33 cellular contexts compared by ENCODE assay signal in genomic region chr21:24552491-24552890, GRCh38.
"Had no signal": no experiment of that assay in that cellular context is flagged by ENCODE, and none has a peak within 500 bp of the region (broad histone marks: within the 10 kb centered on the region; RNA-seq: fewer than 3 reads in every experiment).

No MANE protein-coding gene starts in this region.

- H3K27me3 ChIP-seq: adrenal gland, ascending aorta, body of pancreas, brain microvascular endothelial cell, breast epithelium, cardiac muscle cell had no signal

- H3K4me1 ChIP-seq: adrenal gland, ascending aorta, body of pancreas, breast epithelium had no signal

- DNase-seq: activated effector memory CD4-positive, alpha-beta T cell treated with anti-CD3 and anti-CD28 coated beads, Interleukin-2, amount 50 U/mL, for 16 hours; activated effector memory CD4-positive, alpha-beta T cell treated with Interleukin-2 at 50 U/mL for 16 hours; activated gamma-delta T cell; activated gamma-delta T cell treated with Interleukin-2 at 50 U/mL for 16 hours; activated naive CD4-positive, alpha-beta T cell; activated naive CD4-positive, alpha-beta T cell treated with anti-CD3 and anti-CD28 coated beads for 36 hours; activated naive CD4-positive, alpha-beta T cell treated with anti-CD3 and anti-CD28 coated beads, Interleukin-2, amount 10 ng/mL, durations not matched to agents 7 days and 5 days; activated naive CD4-positive, alpha-beta T cell treated with anti-CD3 and anti-CD28 coated beads, Interleukin-2, amount 50 U/mL, for 16 hours; activated naive CD4-positive, alpha-beta T cell treated with Interleukin-2 at 50 U/mL for 16 hours; activated naive CD8-positive, alpha-beta T cell treated with anti-CD3 and anti-CD28 coated beads for 36 hours; activated naive CD8-positive, alpha-beta T cell treated with anti-CD3 and anti-CD28 coated beads, Interleukin-2, amount 10 ng/mL, durations not matched to agents 7 days and 5 days; activated naive CD8-positive, alpha-beta T cell treated with anti-CD3 and anti-CD28 coated beads, Interleukin-2, amount 50 U/mL, for 24 hours; activated T-cell treated with anti-CD3 and anti-CD28 coated beads for 4 hours; activated T-cell treated with anti-CD3 and anti-CD28 coated beads, Interleukin-2, amount 50 U/mL, for 1 hour; activated T-cell treated with anti-CD3 and anti-CD28 coated beads, Interleukin-2, amount 50 U/mL, for 24 hours; activated T-cell treated with anti-CD3 and anti-CD28 coated beads, Interleukin-2, amount 50 U/mL, for 4 hours; activated T-cell treated with anti-CD3 and anti-CD28 coated beads, Interleukin-2, amount 50 U/mL, for 48 hours; activated T-cell treated with anti-CD3 and anti-CD28 coated beads, Interleukin-2, amount 50 U/mL, for 72 hours; adrenal gland; amniotic stem cell; amygdala; anterior cingulate cortex; aorta; body of pancreas; brain microvascular endothelial cell; caudate nucleus; central memory CD4-positive, alpha-beta T cell; cerebellar nuclear complex had no signal

- H3K9me3 ChIP-seq: adrenal gland, ascending aorta, body of pancreas, breast epithelium had no signal

- ATAC-seq: activated naive CD4-positive, alpha-beta T cell treated with anti-CD3 and anti-CD28 coated beads, Interleukin-2, amount 50 U/mL, for 72 hours; activated naive CD8-positive, alpha-beta T cell treated with anti-CD3 and anti-CD28 coated beads, Interleukin-2, amount 50 U/mL, for 24 hours; activated T-cell treated with anti-CD3 and anti-CD28 coated beads, Interleukin-2, amount 50 U/mL, for 4 hours; activated T-cell treated with anti-CD3 and anti-CD28 coated beads, Interleukin-2, amount 50 U/mL, for 72 hours; activated T-helper 17 cell treated with anti-CD3 and anti-CD28 coated beads, Interleukin-2, amount 50 U/mL, for 72 hours; body of pancreas had no signal

- H3K27ac ChIP-seq: adrenal gland, ascending aorta, body of pancreas, brain microvascular endothelial cell, breast epithelium, cardiac muscle cell had no signal

- H3K4me3 ChIP-seq: adrenal gland, ascending aorta, body of pancreas, breast epithelium, cardiac muscle cell had no signal

- H3K36me3 ChIP-seq: adrenal gland, ascending aorta, brain microvascular endothelial cell, breast epithelium, cardiac muscle cell had no signal
